In genomic region chr7:68288099-68288498, GRCh38 we compare ENCODE assay signal across 25 cellular contexts.
DNase-seq lines count a peak whose midpoint lies in the region; ATAC-seq lines count a peak whose summit lies in the region.
"Had no signal": no experiment of that assay in that cellular context is flagged by ENCODE, and none has a peak within 500 bp of the region (broad histone marks: within the 10 kb centered on the region; RNA-seq: fewer than 3 reads in every experiment).

No MANE protein-coding gene starts in this region.

- DNase-seq in NCI-H1092 treated with DMSO at 0.1 percent for 48 hours (lab: John Stamatoyannopoulos, UW) (peak; percentile 68), NCI-H2081 (lab: John Stamatoyannopoulos, UW) (peak; percentile 51 to 82), NCI-H748 treated with DMSO at 0.1 percent for 48 hours (lab: John Stamatoyannopoulos, UW) (peak; percentile 86), retina (peak; percentile 42), NCI-H187 (lab: John Stamatoyannopoulos, UW) (no peak)
- DNase-seq: activated CD4-positive, alpha-beta T cell treated with anti-CD3 and anti-CD28 coated beads for 36 hours; activated CD8-positive, alpha-beta T cell treated with anti-CD3 and anti-CD28 coated beads for 36 hours; activated gamma-delta T cell; activated naive CD8-positive, alpha-beta T cell treated with anti-CD3 and anti-CD28 coated beads for 36 hours; anterior cingulate cortex; DMS79 treated with DMSO at 0.1 percent for 48 hours; effector CD8-positive, alpha-beta T cell; GM23248; hypothalamus; immature natural killer cell; IMR-90; left colon; mammary epithelial cell; MV-4-11; NCI-H2107; stimulated activated CD4-positive, alpha-beta T cell treated with anti-CD3 and anti-CD28 coated beads, Interleukin-4, amount 100 ng/mL, for 24 hours; T1000; transverse colon had no signal

- ATAC-seq in HG02885 (IDR thresholded peaks at IDR 0.05; ENCODE audit: poor library complexity, unreplicated experiment): no peak
- ATAC-seq in HG03045 (IDR thresholded peaks at IDR 0.05; ENCODE audit: unreplicated experiment): no peak
- ATAC-seq: activated CD4-positive, alpha-beta T cell treated with anti-CD3 and anti-CD28 coated beads for 36 hours; activated CD8-positive, alpha-beta T cell treated with anti-CD3 and anti-CD28 coated beads for 36 hours; left colon had no signal

Comparison
In these comparisons a context has a peak if more than half of its experiments do, and no peak if none do; other contexts are left out.
1. DNase-seq: peak in NCI-H1092 treated with DMSO at 0.1 percent for 48 hours (single experiment), NCI-H2081 (2 of 2), NCI-H748 treated with DMSO at 0.1 percent for 48 hours (single experiment) and retina (single experiment); none in NCI-H187 (0 of 2).